ENCODE assay signal across 8 cellular contexts in genomic region chr7:75637854-75638606, GRCh38.
A peak's percentile ranks its signal among the peaks of the same experiment; 100 is the strongest.
DNase-seq lines count a peak whose midpoint lies in the region; ATAC-seq, FAIRE-seq and TF ChIP-seq lines count a peak whose summit lies in the region.

No MANE protein-coding gene starts in this region.

- DNase-seq in T-helper 1 cell, result no peak
- no peak for DNase-seq in ascending aorta (ENCODE audit: low spot score in 2 of 2)
- DNase-seq in kidney, result no peak
- DNase-seq in DMS 273 (lab: John Stamatoyannopoulos, UW; ENCODE audit: unreplicated experiment), result no peak
- DNase-seq in NCI-H2081 treated with DMSO at 0.1 percent for 48 hours (lab: John Stamatoyannopoulos, UW), result no peak

- H3K4me1 Mint-ChIP-seq in T-helper 1 cell treated with Interleukin-12 subunit alpha and Interleukin-12 subunit beta and Interleukin-4 antibody, amounts not matched to agents 30 μg/mL and 1 μg/mL, for 36 hours (ENCODE audit: low read depth), result peaks cover 2% of the 10 kb centered on the region

- H3K27me3 Mint-ChIP-seq in T-helper 1 cell treated with Interleukin-12 subunit alpha and Interleukin-12 subunit beta and Interleukin-4 antibody, amounts not matched to agents 30 μg/mL and 1 μg/mL, for 36 hours (ENCODE audit: low read depth), result peaks cover 42% of the 10 kb centered on the region

- no peaks in the 10 kb centered on the region for H3K9me3 Mint-ChIP-seq in T-helper 1 cell treated with Interleukin-12 subunit alpha and Interleukin-12 subunit beta and Interleukin-4 antibody, amounts not matched to agents 30 μg/mL and 1 μg/mL, for 36 hours

- H3K9ac ChIP-seq in kidney (ENCODE audit: low read length in 2 of 2) (peak overlapping the region; percentile 67 to 77), subcutaneous abdominal adipose tissue (ENCODE audit: low read length in 5 of 5) (peak overlapping the region in 3 of 5 donors; percentile 70 to 74 (median 71))

- intact Hi-C loops in ascending aorta (cut with DNase I), result loop anchor here (2.0 kb wide), 2 partner anchors 13 to 27 kb away; no protein-coding TSS in a partner anchor
- intact Hi-C loops in kidney (cut with DNase I), result no loop called here

- H3K9me3 ChIP-seq in ascending aorta (no peaks in the 10 kb centered on the region), kidney (ENCODE audit: control insufficient read depth in 1 of 2, low read length in 2 of 2) (peaks cover 0 to 3% of the 10 kb centered on the region in 2 donors), subcutaneous abdominal adipose tissue (ENCODE audit: control insufficient read depth in 5 of 5, low read length in 5 of 5) (peaks cover 0 to 3% (median 0%) of the 10 kb centered on the region in 5 donors)

- TF ChIP-seq CTCF in ascending aorta (IDR thresholded peaks at IDR 0.05), result no peak
- no peak for TF ChIP-seq CTCF in kidney (IDR thresholded peaks at IDR 0.05; ENCODE audit: borderline replicate concordance, extremely low read depth, insufficient read depth)

- FAIRE-seq in kidney (lab: Jason Lieb, UNC), result no peak

- H3K27me3 ChIP-seq in ascending aorta, result no peaks in the 10 kb centered on the region
- H3K27me3 ChIP-seq in subcutaneous abdominal adipose tissue (ENCODE audit: control insufficient read depth in 5 of 5, insufficient read depth in 4 of 5, low read length in 5 of 5), result no peaks in the 10 kb centered on the region

- H3K4me3 ChIP-seq in ascending aorta, result peak overlapping the region; percentile 75 to 86
- H3K4me3 ChIP-seq in kidney (ENCODE audit: low read length in 2 of 2), result peak overlapping the region; percentile 65 to 75
- peak overlapping the region; percentile 60 to 74 (median 64) for H3K4me3 ChIP-seq in subcutaneous abdominal adipose tissue (ENCODE audit: low read depth in 1 of 5, low read length in 5 of 5)

- no peak overlapping the region for H3K27ac Mint-ChIP-seq in T-helper 1 cell treated with Interleukin-12 subunit alpha and Interleukin-12 subunit beta and Interleukin-4 antibody, amounts not matched to agents 30 μg/mL and 1 μg/mL, for 36 hours

- peaks cover 1% of the 10 kb centered on the region for H3K36me3 Mint-ChIP-seq in T-helper 1 cell treated with Interleukin-12 subunit alpha and Interleukin-12 subunit beta and Interleukin-4 antibody, amounts not matched to agents 30 μg/mL and 1 μg/mL, for 36 hours (ENCODE audit: low read depth)

- H3K4me1 ChIP-seq in ascending aorta (peaks cover 4 to 27% of the 10 kb centered on the region in 2 donors), kidney (ENCODE audit: control insufficient read depth in 1 of 2, insufficient read depth in 1 of 2, low read depth in 1 of 2, low read length in 2 of 2) (peaks cover 17 to 19% of the 10 kb centered on the region in 2 donors), subcutaneous abdominal adipose tissue (ENCODE audit: control insufficient read depth in 5 of 5, insufficient read depth in 5 of 5, low read length in 5 of 5) (peaks cover 2 to 33% (median 25%) of the 10 kb centered on the region in 5 donors)

- H3K27ac ChIP-seq in ascending aorta, result peak overlapping the region; percentile 81 to 89
- H3K27ac ChIP-seq in kidney (ENCODE audit: low read depth in 2 of 2, low read length in 2 of 2), result peak overlapping the region; percentile 60 to 63
- H3K27ac ChIP-seq in subcutaneous abdominal adipose tissue (ENCODE audit: low read depth, low read length), result peak overlapping the region; percentile 41

- H3K4me3 Mint-ChIP-seq in T-helper 1 cell treated with Interleukin-12 subunit alpha and Interleukin-12 subunit beta and Interleukin-4 antibody, amounts not matched to agents 30 μg/mL and 1 μg/mL, for 36 hours, result peak overlapping the region; percentile 7

- ATAC-seq in HG03095 (IDR thresholded peaks at IDR 0.05; ENCODE audit: unreplicated experiment), result no peak

- H3K36me3 ChIP-seq in ascending aorta, result no peaks in the 10 kb centered on the region
- no peaks in the 10 kb centered on the region for H3K36me3 ChIP-seq in kidney (ENCODE audit: control insufficient read depth in 1 of 2, insufficient read depth in 2 of 2, low read length in 2 of 2)
- H3K36me3 ChIP-seq in subcutaneous abdominal adipose tissue (ENCODE audit: control insufficient read depth in 5 of 5, insufficient read depth in 5 of 5, low read length in 5 of 5), result peaks cover 0 to 2% (median 0%) of the 10 kb centered on the region in 5 donors
